Comparison of ENCODE assay signal across 17 cellular contexts in the genomic region with DNA sequence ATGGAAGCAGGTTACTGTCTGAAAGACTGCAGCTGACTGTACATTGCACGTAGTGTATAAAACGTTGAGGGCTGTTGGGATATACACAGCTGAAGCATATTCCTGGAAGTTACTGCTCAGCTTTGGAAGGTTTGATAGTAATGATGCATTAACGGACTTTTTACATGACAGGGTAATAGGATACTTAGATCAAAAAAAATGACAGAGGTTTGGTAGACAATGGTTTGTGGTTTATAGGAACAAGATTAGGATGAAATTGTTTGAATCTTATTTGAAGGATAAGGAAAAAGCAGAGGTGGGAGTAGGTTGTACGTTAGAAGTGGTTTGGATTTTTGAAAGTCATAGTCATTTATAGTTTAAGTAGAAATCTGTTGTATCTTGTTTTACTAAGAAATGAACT. TPM values are rescaled to one million over a fixed set of nuclear protein-coding genes. Genes with fewer than 3 reads are reported as not detected.
DNase-seq lines count a peak whose midpoint lies in the region; ATAC-seq and TF ChIP-seq lines count a peak whose summit lies in the region.
"Had no signal": no experiment of that assay in that cellular context is flagged by ENCODE, and none has a peak within 500 bp of the region (broad histone marks: within the 10 kb centered on the region; RNA-seq: fewer than 3 reads in every experiment).

No MANE protein-coding gene starts in this region.

- no peak overlapping the region for H2BK120ac ChIP-seq in mesendoderm (ENCODE audit: low read depth, low read length)

- H3K27ac Mint-ChIP-seq in brain, result peak overlapping the region in 3 of 5 experiments; percentile 17 to 53 (median 23)
- H3K27ac Mint-ChIP-seq: CD4-positive, CD25-positive, alpha-beta regulatory T cell had no signal

- ATAC-seq in left ventricle myocardium superior (no peak), GM19023 (IDR thresholded peaks at IDR 0.05; ENCODE audit: unreplicated experiment) (no peak), GM19397 (IDR thresholded peaks at IDR 0.05; ENCODE audit: unreplicated experiment) (no peak)
- ATAC-seq: A549 had no signal

- no peak overlapping the region for H3K18ac ChIP-seq in mesendoderm (ENCODE audit: low read length)

- peaks cover 8% of the 10 kb centered on the region for H3K79me1 ChIP-seq in mesendoderm (ENCODE audit: low read length)

- no peak overlapping the region for H2BK15ac ChIP-seq in mesendoderm (replicated peaks; ENCODE audit: low read depth)

- H3K27me3 ChIP-seq in cardiac muscle cell, result no peaks in the 10 kb centered on the region
- H3K27me3 ChIP-seq in mesendoderm (ENCODE audit: insufficient read depth, low read length, poor library complexity), result no peaks in the 10 kb centered on the region
- no peaks in the 10 kb centered on the region for H3K27me3 ChIP-seq in adrenal gland
- H3K27me3 ChIP-seq: SJCRH30 had no signal

- H3K4me2 ChIP-seq in mesendoderm (ENCODE audit: low read length), result no peak overlapping the region
- H3K4me2 ChIP-seq: A549 had no signal

- intact Hi-C loops in left ventricle myocardium superior (cut with micrococcal nuclease) (no loop called here), adrenal gland (cut with DNase I) (no loop called here)

- H4K5ac ChIP-seq in mesendoderm (ENCODE audit: low read length), result peak overlapping the region; percentile 90

- H3K4me3 ChIP-seq in cardiac muscle cell (no peak overlapping the region), mesendoderm (ENCODE audit: low read length) (no peak overlapping the region), adrenal gland (peak overlapping the region in 1 of 4 donors; percentile 4)
- H3K4me3 ChIP-seq: A549, SJCRH30 had no signal

- H3K23ac ChIP-seq in mesendoderm (ENCODE audit: low read length), result no peak overlapping the region

- H3K4ac ChIP-seq in mesendoderm (ENCODE audit: low read depth, low read length), result no peak overlapping the region

- no peaks in the 10 kb centered on the region for H3K9me3 ChIP-seq in cardiac muscle cell (ENCODE audit: low read depth)
- no peaks in the 10 kb centered on the region for H3K9me3 ChIP-seq in adrenal gland (replicated peaks in 1 of 3)
- H3K9me3 ChIP-seq: A549, SJCRH30 had no signal

- DNase-seq in cardiac muscle cell (ENCODE audit: low read depth in 1 of 2, low spot score in 1 of 2) (peak in 1 of 2 donors; percentile 27), left ventricle myocardium superior (no peak), mesendoderm (no peak), pons (ENCODE audit: low spot score) (no peak), adrenal gland (no peak)
- DNase-seq: CD4-positive, CD25-positive, alpha-beta regulatory T cell; GOT3; Karpas-422; NCI-H1930; NCI-H446 had no signal

- H3K4me1 ChIP-seq in cardiac muscle cell (ENCODE audit: low read depth) (peaks cover 25% of the 10 kb centered on the region), mesendoderm (ENCODE audit: control insufficient read depth, low read depth, low read length) (peaks cover 5% of the 10 kb centered on the region), adrenal gland (replicated peaks in 1 of 2) (peaks cover 35 to 54% of the 10 kb centered on the region in 2 donors)

- no peak overlapping the region for H3K56ac ChIP-seq in mesendoderm (ENCODE audit: low read length)

- H3K36me3 Mint-ChIP-seq in brain, result peaks cover 4% of the 10 kb centered on the region
- H3K36me3 Mint-ChIP-seq: CD4-positive, CD25-positive, alpha-beta regulatory T cell had no signal

- H3K4me3 Mint-ChIP-seq in brain, result peak overlapping the region in 3 of 5 experiments; percentile 14 to 39 (median 22)
- H3K4me3 Mint-ChIP-seq: CD4-positive, CD25-positive, alpha-beta regulatory T cell had no signal

- H3K27ac ChIP-seq in cardiac muscle cell (peak overlapping the region; percentile 9), mesendoderm (ENCODE audit: low read depth, low read length) (no peak overlapping the region), adrenal gland (no peak overlapping the region)
- H3K27ac ChIP-seq: A549, RWPE1, SJCRH30 had no signal

- H2AK5ac ChIP-seq in mesendoderm (ENCODE audit: low read length), result no peak overlapping the region

- peaks cover 38% of the 10 kb centered on the region for H3K79me2 ChIP-seq in mesendoderm (ENCODE audit: control insufficient read depth, insufficient read depth, low read length)

- H2BK5ac ChIP-seq in mesendoderm (ENCODE audit: low read length), result no peak overlapping the region

- H3K9ac ChIP-seq in mesendoderm (ENCODE audit: low read length), result no peak overlapping the region

- H3K4me1 Mint-ChIP-seq in brain, result peaks cover 63% of the 10 kb centered on the region
- H3K4me1 Mint-ChIP-seq: CD4-positive, CD25-positive, alpha-beta regulatory T cell had no signal

- no peak for TF ChIP-seq POLR2A in adrenal gland (IDR thresholded peaks at IDR 0.05)

- no peak overlapping the region for H4K8ac ChIP-seq in mesendoderm (ENCODE audit: low read depth, low read length)

- peaks cover 3% of the 10 kb centered on the region for H3K27me3 Mint-ChIP-seq in brain
- H3K27me3 Mint-ChIP-seq: CD4-positive, CD25-positive, alpha-beta regulatory T cell had no signal

- no peaks in the 10 kb centered on the region for H3K36me3 ChIP-seq in cardiac muscle cell
- no peaks in the 10 kb centered on the region for H3K36me3 ChIP-seq in mesendoderm (ENCODE audit: control insufficient read depth, insufficient read depth, low read length)
- H3K36me3 ChIP-seq in adrenal gland (replicated peaks in 1 of 2), result no peaks in the 10 kb centered on the region
- H3K36me3 ChIP-seq: SJCRH30 had no signal

- no peak for TF ChIP-seq CTCF in cardiac muscle cell (IDR thresholded peaks at IDR 0.05; ENCODE audit: low read depth, low read length)
- TF ChIP-seq CTCF in brain (conservative IDR thresholded peaks at IDR 0.05), result no peak
- no peak for TF ChIP-seq CTCF in adrenal gland (IDR thresholded peaks at IDR 0.05)

- 100% methylated on average over 1 of the region's 4 CpGs for WGBS in mesendoderm (ENCODE audit: extremely low coverage, insufficient coverage, low lambda C conversion rate)
- 69 to 78% (median 72%) methylated on average over 4 of the region's 4 CpGs for WGBS in adrenal gland, 4 donors

- no peaks in the 10 kb centered on the region for H3K9me3 Mint-ChIP-seq in brain

RNA-seq across cellular contexts. Expression of gene ADGRL2, which starts 33.0 kb away (rescaled TPM):
- total RNA-seq in cardiac muscle cell (58.3 and 70.3 TPM in 2 replicates), left ventricle myocardium superior (48.1 TPM), adrenal gland (100 to 1,000 TPM in 2 of 8 donors, 10 to 100 TPM in 6; 40.5 to 109 (median 67.4) TPM)
- polyA plus RNA-seq in cardiac muscle cell (34.1 and 40.6 TPM in 2 replicates), brain (ENCODE audit: insufficient read depth, low read depth, low replicate concordance) (6.8 TPM), adrenal gland (10 to 100 TPM; 24.2 to 51.3 (median 24.8) TPM)
- 102 TPM for polyA plus RNA-seq in mesendoderm (2013, experiment 1 of 2)
- polyA plus RNA-seq in mesendoderm (2013, experiment 2 of 2), result 104 TPM
- total RNA-seq: CD4-positive, CD25-positive, alpha-beta regulatory T cell; G401 had no signal
- polyA plus RNA-seq: CD4-positive, CD25-positive, alpha-beta regulatory T cell had no signal
